Comparison of ENCODE assay signal across 12 cellular contexts in the genomic region with DNA sequence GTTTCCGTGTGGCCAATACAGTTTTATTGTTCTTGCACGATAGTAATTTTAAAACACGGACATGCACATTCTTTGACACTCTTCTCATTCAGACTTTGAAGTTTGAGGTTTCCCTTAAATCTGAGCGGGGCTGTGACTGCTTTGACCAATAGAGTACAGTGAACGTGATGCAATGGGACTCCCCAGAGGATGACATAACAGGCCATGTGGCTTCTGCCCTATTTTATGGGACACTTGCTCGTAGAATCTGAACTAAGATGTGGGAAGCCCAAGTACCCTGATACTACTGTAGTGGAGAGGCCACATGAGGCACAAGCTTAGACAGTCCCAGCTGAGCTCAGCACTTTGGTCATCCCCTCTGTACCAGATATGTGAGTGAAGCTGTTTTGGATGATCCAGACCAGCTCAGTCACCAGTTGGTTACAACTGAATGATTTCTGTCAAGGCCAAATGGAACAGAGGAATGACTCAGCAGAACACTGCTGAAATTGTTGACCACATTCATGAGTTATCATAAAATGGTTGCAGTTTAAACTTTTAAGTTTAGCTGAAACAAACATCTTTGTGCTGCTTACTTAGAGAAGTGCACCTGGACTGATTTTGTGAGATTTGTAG.
DNase-seq lines count a peak whose midpoint lies in the region; ATAC-seq, FAIRE-seq and TF ChIP-seq lines count a peak whose summit lies in the region.
"Had no signal": no experiment of that assay in that cellular context is flagged by ENCODE, and none has a peak within 500 bp of the region (broad histone marks: within the 10 kb centered on the region; RNA-seq: fewer than 3 reads in every experiment).

No MANE protein-coding gene starts in this region.

- H3K9me1 ChIP-seq in K562 (ENCODE audit: control insufficient read depth, insufficient read depth, low read length) = no peaks in the 10 kb centered on the region

- POLR2A ChIA-PET in K562 (lab: Yijun Ruan, JAX) = no interaction called here

- FAIRE-seq in K562 (lab: Jason Lieb, UNC) = peak; percentile 62
- no peak for FAIRE-seq in pancreas (lab: Jason Lieb, UNC)
- FAIRE-seq: HTR-8/SVneo had no signal

- TF ChIP-seq POLR2A in K562 (conservative IDR thresholded peaks at IDR 0.05) = no peak

- CTCF ChIA-PET in K562 (lab: Yijun Ruan, JAX; ENCODE audit: low intra/inter-chr PET ratio) = no interaction called here

- H3K4me1 ChIP-seq in K562 (replicated peaks in 1 of 2; ENCODE audit: control insufficient read depth in 2 of 2, insufficient read depth in 2 of 2, low read length in 2 of 2) (peaks cover 0 to 2% of the 10 kb centered on the region in 2 experiments; a peak in 2 of 5 replicates), pancreas (no peaks in the 10 kb centered on the region)

- TF ChIP-seq EP300 in K562 (IDR thresholded peaks at IDR 0.05; ENCODE audit: low read length) = peak; percentile 3; the same call in 1 of the 2 replicates

- H3K27me3 ChIP-seq in K562 (ENCODE audit: control insufficient read depth in 2 of 2, insufficient read depth in 2 of 2, low read length in 2 of 2) (no peaks in the 10 kb centered on the region), pancreas (no peaks in the 10 kb centered on the region)

- no peaks in the 10 kb centered on the region for H3K9me3 Mint-ChIP-seq in activated T-helper 2 cell treated with anti-CD3 and anti-CD28 coated beads, Interferon-gamma antibody, Interleukin-2, Interleukin-4, amounts not matched to agents 10 μg/mL and 5 μg/mL and 100 μg/mL, durations not matched to agents 14 hours and 24 hours and 36 hours

- H3K4me2 ChIP-seq in K562 (ENCODE audit: insufficient read depth, low read length) = no peak overlapping the region

- H3K79me2 ChIP-seq in K562 (ENCODE audit: control insufficient read depth, insufficient read depth, low read length) = no peaks in the 10 kb centered on the region

- no peaks in the 10 kb centered on the region for H4K20me1 ChIP-seq in K562 (replicated peaks; ENCODE audit: control insufficient read depth, insufficient read depth, low read length)

- H3K27ac Mint-ChIP-seq in activated T-helper 2 cell treated with anti-CD3 and anti-CD28 coated beads, Interferon-gamma antibody, Interleukin-2, Interleukin-4, amounts not matched to agents 10 μg/mL and 5 μg/mL and 100 μg/mL, durations not matched to agents 14 hours and 24 hours and 36 hours = no peak overlapping the region
- H3K27ac Mint-ChIP-seq: naive thymus-derived CD8-positive, alpha-beta T cell had no signal

- H3K9me3 ChIP-seq in K562 (replicated peaks; ENCODE audit: control insufficient read depth, insufficient read depth, low read depth, low read length) (no peaks in the 10 kb centered on the region), pancreas (no peaks in the 10 kb centered on the region)

- 16% methylated on average over 6 of the region's 6 CpGs for WGBS in K562 (ENCODE audit: insufficient coverage, low coverage, missing lambda C conversion rate)
- 87 to 92% methylated on average over 6 of the region's 6 CpGs for WGBS in pancreas, 2 donors

- BruUV-seq in K562 (replicated peaks; lab: Mats Ljungman, UMichigan) = no TSS peak

- ATAC-seq in GM19351 (IDR thresholded peaks at IDR 0.05; ENCODE audit: unreplicated experiment) (peak; percentile 87), HG03159 (IDR thresholded peaks at IDR 0.05; ENCODE audit: unreplicated experiment) (peak; percentile 89), K562 (peak; percentile 52), pancreas (no peak)
- ATAC-seq: naive thymus-derived CD8-positive, alpha-beta T cell had no signal

- H3K4me1 Mint-ChIP-seq in activated T-helper 2 cell treated with anti-CD3 and anti-CD28 coated beads, Interferon-gamma antibody, Interleukin-2, Interleukin-4, amounts not matched to agents 10 μg/mL and 5 μg/mL and 100 μg/mL, durations not matched to agents 14 hours and 24 hours and 36 hours (ENCODE audit: low read depth) = no peaks in the 10 kb centered on the region
- H3K4me1 Mint-ChIP-seq: naive thymus-derived CD8-positive, alpha-beta T cell had no signal

- H3K9ac ChIP-seq in K562 (ENCODE audit: insufficient read depth in 1 of 2, low read depth in 2 of 2, low read length in 2 of 2) = no peak overlapping the region

- no peaks in the 10 kb centered on the region for H3K36me3 Mint-ChIP-seq in activated T-helper 2 cell treated with anti-CD3 and anti-CD28 coated beads, Interferon-gamma antibody, Interleukin-2, Interleukin-4, amounts not matched to agents 10 μg/mL and 5 μg/mL and 100 μg/mL, durations not matched to agents 14 hours and 24 hours and 36 hours (ENCODE audit: low read depth)
- H3K36me3 Mint-ChIP-seq: naive thymus-derived CD8-positive, alpha-beta T cell had no signal

- DNase-seq in K562 (ENCODE audit: extremely low read depth in 1 of 4, low spot score in 3 of 4) (peak in 2 of 4 experiments; percentile 12 to 42), stromal cell of bone marrow (ENCODE audit: low read depth) (peak; percentile 72), pancreas (no peak), GM13976 (ENCODE audit: low spot score) (no peak)
- DNase-seq in activated T-helper 2 cell treated with anti-CD3 and anti-CD28 coated beads, Interferon-gamma antibody, Interleukin-2, Interleukin-4, amounts not matched to agents 10 μg/mL and 5 μg/mL and 100 μg/mL, durations not matched to agents 14 hours and 24 hours and 36 hours (ENCODE audit: low spot score) = no peak
- DNase-seq: activated CD4-positive, CD25-positive, alpha-beta regulatory T cell treated with anti-CD3 and anti-CD28 coated beads, Interleukin-2, amount 50 U/mL, for 72 hours; amniotic stem cell; naive thymus-derived CD8-positive, alpha-beta T cell; NCI-H524 treated with DMSO at 0.1 percent for 48 hours had no signal

- TF ChIP-seq RAD21 in K562 (CRISPR knock-in tag; conservative IDR thresholded peaks at IDR 0.05 in 1 of 2, IDR thresholded peaks at IDR 0.05 in 1 of 2) = no peak

- H3K27ac ChIP-seq in K562 (ENCODE audit: extremely low read depth, low read depth, low read length) (peak overlapping the region; percentile 46; the same call in 2 of the 3 replicates), pancreas (no peak overlapping the region)

- H2AFZ ChIP-seq in K562 (ENCODE audit: low read depth, low read length) = peak overlapping the region; percentile 84

- intact Hi-C loops in K562 (cut with micrococcal nuclease) = no loop called here
- intact Hi-C loops in pancreas (cut with DNase I) = no loop called here
- intact Hi-C loops in activated T-helper 2 cell treated with anti-CD3 and anti-CD28 coated beads, Interferon-gamma antibody, Interleukin-2, Interleukin-4, amounts not matched to agents 10 μg/mL and 5 μg/mL and 100 μg/mL, durations not matched to agents 14 hours and 24 hours and 36 hours (cut with micrococcal nuclease) = no loop called here

- H3K4me3 ChIP-seq in K562 = no peak overlapping the region
- H3K4me3 ChIP-seq in pancreas = no peak overlapping the region

- H3K4me3 Mint-ChIP-seq in activated T-helper 2 cell treated with anti-CD3 and anti-CD28 coated beads, Interferon-gamma antibody, Interleukin-2, Interleukin-4, amounts not matched to agents 10 μg/mL and 5 μg/mL and 100 μg/mL, durations not matched to agents 14 hours and 24 hours and 36 hours (ENCODE audit: low read depth) = no peak overlapping the region
- H3K4me3 Mint-ChIP-seq: naive thymus-derived CD8-positive, alpha-beta T cell had no signal

- in situ Hi-C loops in K562 (cut with MboI) (no loop called here), GM13976 (cut with MboI; ENCODE audit: low sequenced_read_pairs, unreplicated experiment) (no loop called here)

- H3K36me3 ChIP-seq in K562 (ENCODE audit: control insufficient read depth, insufficient read depth, low read length) (no peaks in the 10 kb centered on the region), pancreas (no peaks in the 10 kb centered on the region)

- H3K27me3 Mint-ChIP-seq in activated T-helper 2 cell treated with anti-CD3 and anti-CD28 coated beads, Interferon-gamma antibody, Interleukin-2, Interleukin-4, amounts not matched to agents 10 μg/mL and 5 μg/mL and 100 μg/mL, durations not matched to agents 14 hours and 24 hours and 36 hours (ENCODE audit: low read depth) = no peaks in the 10 kb centered on the region
- H3K27me3 Mint-ChIP-seq: naive thymus-derived CD8-positive, alpha-beta T cell had no signal

- TF ChIP-seq CTCF in K562 (IDR thresholded peaks at IDR 0.05 in 2 of 3, conservative IDR thresholded peaks at IDR 0.05 in 1 of 3; ENCODE audit: insufficient read depth in 2 of 3, low read depth in 1 of 3, low read length in 3 of 3) (no peak), pancreas (IDR thresholded peaks at IDR 0.05) (no peak), GM13976 (IDR thresholded peaks at IDR 0.05; ENCODE audit: borderline replicate concordance, control extremely low read depth, extremely low read depth, insufficient read depth, missing control alignments) (no peak)

TF ChIP-seq in K562, 482 proteins besides CTCF, POLR2A, EP300 and RAD21 (continues in another document):
- no peak for TF ChIP-seq KLF16 (IDR thresholded peaks at IDR 0.05)
- TF ChIP-seq JUN (IDR thresholded peaks at IDR 0.05; ENCODE audit: borderline replicate concordance, low read depth, low read length) = no peak
- TF ChIP-seq JUN (CRISPR knock-in tag; IDR thresholded peaks at IDR 0.05; ENCODE audit: borderline replicate concordance) = no peak
- no peak for TF ChIP-seq ESRRB (CRISPR knock-in tag; IDR thresholded peaks at IDR 0.05; ENCODE audit: borderline replicate concordance)
- TF ChIP-seq, protein P1, sequence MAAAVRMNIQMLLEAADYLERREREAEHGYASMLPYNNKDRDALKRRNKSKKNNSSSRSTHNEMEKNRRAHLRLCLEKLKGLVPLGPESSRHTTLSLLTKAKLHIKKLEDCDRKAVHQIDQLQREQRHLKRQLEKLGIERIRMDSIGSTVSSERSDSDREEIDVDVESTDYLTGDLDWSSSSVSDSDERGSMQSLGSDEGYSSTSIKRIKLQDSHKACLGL (CRISPR knock-in tag; IDR thresholded peaks at IDR 0.05; ENCODE audit: borderline replicate concordance, poor library complexity, severe bottlenecking) = no peak
- TF ChIP-seq GATA2 (CRISPR knock-in tag; IDR thresholded peaks at IDR 0.05) = no peak
- no peak for TF ChIP-seq NUFIP1 (IDR thresholded peaks at IDR 0.05; ENCODE audit: partially characterized antibody)
- TF ChIP-seq TEAD2 (tag; IDR thresholded peaks at IDR 0.05) = no peak
- TF ChIP-seq TOE1 (IDR thresholded peaks at IDR 0.05; ENCODE audit: borderline replicate concordance) = no peak
- no peak for TF ChIP-seq TOE1 (CRISPR knock-in tag; IDR thresholded peaks at IDR 0.05; ENCODE audit: borderline replicate concordance, low read depth)
- no peak for TF ChIP-seq SMARCA4 (IDR thresholded peaks at IDR 0.05)
- no peak for TF ChIP-seq ZNF263 (CRISPR knock-in tag; IDR thresholded peaks at IDR 0.05; ENCODE audit: borderline replicate concordance)
- TF ChIP-seq EZH2 (IDR thresholded peaks at IDR 0.05; ENCODE audit: borderline replicate concordance, low read depth, low read length) = no peak
- TF ChIP-seq ZNF165 (CRISPR knock-in tag; IDR thresholded peaks at IDR 0.05; ENCODE audit: borderline replicate concordance) = no peak
- no peak for TF ChIP-seq SAP30 (IDR thresholded peaks at IDR 0.05; ENCODE audit: borderline replicate concordance, insufficient read depth, low read depth, low read length, poor library complexity, severe bottlenecking)

Comparison
In these comparisons a context has a peak if more than half of its experiments do, and no peak if none do; other contexts are left out.
1. ATAC-seq: peak in GM19351 (single experiment), HG03159 (single experiment) and K562 (single experiment); none in pancreas (0 of 4).